1 cellular context compared by ENCODE assay signal in the genomic region with DNA sequence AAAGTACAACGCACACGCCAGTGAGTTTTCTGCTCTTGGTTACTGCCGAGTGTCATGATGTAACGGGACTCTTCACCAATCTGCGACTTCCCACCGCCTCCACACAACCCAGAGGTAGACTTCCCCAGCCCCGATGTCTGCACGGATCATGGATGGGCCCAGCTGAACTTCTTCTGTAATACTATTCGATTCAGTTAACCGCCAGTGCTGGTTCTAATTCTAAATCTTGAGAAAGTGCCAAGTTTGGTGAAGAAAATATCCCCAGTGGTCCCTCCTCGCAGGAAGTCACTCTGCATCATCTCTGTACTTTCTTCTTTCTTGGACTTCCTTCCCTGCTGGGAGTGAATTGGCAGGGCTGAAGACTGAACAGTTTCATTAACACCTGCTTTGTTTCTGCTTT.
TF ChIP-seq lines count a peak whose summit lies in the region.

No MANE protein-coding gene starts in this region.

TF ChIP-seq in GM23338, 12 proteins besides CTCF, POLR2A, EP300 and RAD21 (continued from another document):
- TF ChIP-seq, protein P1, sequence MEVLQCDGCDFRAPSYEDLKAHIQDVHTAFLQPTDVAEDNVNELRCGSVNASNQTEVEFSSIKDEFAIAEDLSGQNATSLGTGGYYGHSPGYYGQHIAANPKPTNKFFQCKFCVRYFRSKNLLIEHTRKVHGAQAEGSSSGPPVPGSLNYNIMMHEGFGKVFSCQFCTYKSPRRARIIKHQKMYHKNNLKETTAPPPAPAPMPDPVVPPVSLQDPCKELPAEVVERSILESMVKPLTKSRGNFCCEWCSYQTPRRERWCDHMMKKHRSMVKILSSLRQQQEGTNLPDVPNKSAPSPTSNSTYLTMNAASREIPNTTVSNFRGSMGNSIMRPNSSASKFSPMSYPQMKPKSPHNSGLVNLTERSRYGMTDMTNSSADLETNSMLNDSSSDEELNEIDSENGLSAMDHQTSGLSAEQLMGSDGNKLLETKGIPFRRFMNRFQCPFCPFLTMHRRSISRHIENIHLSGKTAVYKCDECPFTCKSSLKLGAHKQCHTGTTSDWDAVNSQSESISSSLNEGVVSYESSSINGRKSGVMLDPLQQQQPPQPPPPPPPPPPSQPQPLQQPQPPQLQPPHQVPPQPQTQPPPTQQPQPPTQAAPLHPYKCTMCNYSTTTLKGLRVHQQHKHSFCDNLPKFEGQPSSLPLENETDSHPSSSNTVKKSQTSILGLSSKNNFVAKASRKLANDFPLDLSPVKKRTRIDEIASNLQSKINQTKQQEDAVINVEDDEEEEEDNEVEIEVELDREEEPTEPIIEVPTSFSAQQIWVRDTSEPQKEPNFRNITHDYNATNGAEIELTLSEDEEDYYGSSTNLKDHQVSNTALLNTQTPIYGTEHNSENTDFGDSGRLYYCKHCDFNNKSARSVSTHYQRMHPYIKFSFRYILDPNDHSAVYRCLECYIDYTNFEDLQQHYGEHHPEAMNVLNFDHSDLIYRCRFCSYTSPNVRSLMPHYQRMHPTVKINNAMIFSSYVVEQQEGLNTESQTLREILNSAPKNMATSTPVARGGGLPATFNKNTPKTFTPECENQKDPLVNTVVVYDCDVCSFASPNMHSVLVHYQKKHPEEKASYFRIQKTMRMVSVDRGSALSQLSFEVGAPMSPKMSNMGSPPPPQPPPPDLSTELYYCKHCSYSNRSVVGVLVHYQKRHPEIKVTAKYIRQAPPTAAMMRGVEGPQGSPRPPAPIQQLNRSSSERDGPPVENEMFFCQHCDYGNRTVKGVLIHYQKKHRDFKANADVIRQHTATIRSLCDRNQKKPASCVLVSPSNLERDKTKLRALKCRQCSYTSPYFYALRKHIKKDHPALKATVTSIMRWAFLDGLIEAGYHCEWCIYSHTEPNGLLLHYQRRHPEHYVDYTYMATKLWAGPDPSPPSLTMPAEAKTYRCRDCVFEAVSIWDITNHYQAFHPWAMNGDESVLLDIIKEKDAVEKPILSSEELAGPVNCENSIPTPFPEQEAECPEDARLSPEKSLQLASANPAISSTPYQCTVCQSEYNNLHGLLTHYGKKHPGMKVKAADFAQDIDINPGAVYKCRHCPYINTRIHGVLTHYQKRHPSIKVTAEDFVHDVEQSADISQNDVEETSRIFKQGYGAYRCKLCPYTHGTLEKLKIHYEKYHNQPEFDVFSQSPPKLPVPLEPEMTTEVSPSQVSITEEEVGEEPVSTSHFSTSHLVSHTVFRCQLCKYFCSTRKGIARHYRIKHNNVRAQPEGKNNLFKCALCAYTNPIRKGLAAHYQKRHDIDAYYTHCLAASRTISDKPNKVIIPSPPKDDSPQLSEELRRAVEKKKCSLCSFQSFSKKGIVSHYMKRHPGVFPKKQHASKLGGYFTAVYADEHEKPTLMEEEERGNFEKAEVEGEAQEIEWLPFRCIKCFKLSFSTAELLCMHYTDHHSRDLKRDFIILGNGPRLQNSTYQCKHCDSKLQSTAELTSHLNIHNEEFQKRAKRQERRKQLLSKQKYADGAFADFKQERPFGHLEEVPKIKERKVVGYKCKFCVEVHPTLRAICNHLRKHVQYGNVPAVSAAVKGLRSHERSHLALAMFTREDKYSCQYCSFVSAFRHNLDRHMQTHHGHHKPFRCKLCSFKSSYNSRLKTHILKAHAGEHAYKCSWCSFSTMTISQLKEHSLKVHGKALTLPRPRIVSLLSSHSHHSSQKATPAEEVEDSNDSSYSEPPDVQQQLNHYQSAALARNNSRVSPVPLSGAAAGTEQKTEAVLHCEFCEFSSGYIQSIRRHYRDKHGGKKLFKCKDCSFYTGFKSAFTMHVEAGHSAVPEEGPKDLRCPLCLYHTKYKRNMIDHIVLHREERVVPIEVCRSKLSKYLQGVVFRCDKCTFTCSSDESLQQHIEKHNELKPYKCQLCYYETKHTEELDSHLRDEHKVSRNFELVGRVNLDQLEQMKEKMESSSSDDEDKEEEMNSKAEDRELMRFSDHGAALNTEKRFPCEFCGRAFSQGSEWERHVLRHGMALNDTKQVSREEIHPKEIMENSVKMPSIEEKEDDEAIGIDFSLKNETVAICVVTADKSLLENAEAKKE (CRISPR knock-in tag; IDR thresholded peaks at IDR 0.05) = no peak
- TF ChIP-seq, protein P2, sequence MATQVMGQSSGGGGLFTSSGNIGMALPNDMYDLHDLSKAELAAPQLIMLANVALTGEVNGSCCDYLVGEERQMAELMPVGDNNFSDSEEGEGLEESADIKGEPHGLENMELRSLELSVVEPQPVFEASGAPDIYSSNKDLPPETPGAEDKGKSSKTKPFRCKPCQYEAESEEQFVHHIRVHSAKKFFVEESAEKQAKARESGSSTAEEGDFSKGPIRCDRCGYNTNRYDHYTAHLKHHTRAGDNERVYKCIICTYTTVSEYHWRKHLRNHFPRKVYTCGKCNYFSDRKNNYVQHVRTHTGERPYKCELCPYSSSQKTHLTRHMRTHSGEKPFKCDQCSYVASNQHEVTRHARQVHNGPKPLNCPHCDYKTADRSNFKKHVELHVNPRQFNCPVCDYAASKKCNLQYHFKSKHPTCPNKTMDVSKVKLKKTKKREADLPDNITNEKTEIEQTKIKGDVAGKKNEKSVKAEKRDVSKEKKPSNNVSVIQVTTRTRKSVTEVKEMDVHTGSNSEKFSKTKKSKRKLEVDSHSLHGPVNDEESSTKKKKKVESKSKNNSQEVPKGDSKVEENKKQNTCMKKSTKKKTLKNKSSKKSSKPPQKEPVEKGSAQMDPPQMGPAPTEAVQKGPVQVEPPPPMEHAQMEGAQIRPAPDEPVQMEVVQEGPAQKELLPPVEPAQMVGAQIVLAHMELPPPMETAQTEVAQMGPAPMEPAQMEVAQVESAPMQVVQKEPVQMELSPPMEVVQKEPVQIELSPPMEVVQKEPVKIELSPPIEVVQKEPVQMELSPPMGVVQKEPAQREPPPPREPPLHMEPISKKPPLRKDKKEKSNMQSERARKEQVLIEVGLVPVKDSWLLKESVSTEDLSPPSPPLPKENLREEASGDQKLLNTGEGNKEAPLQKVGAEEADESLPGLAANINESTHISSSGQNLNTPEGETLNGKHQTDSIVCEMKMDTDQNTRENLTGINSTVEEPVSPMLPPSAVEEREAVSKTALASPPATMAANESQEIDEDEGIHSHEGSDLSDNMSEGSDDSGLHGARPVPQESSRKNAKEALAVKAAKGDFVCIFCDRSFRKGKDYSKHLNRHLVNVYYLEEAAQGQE (IDR thresholded peaks at IDR 0.05; ENCODE audit: unreplicated experiment) = no peak
- TF ChIP-seq STAT1 (IDR thresholded peaks at IDR 0.05; ENCODE audit: unreplicated experiment) (no peak), EZH2phosphoT487 (IDR thresholded peaks at IDR 0.05; ENCODE audit: unreplicated experiment) (no peak), CREB1 (CRISPR knock-in tag; IDR thresholded peaks at IDR 0.05; ENCODE audit: low read depth) (no peak), POLR2AphosphoS5 (IDR thresholded peaks at IDR 0.05; ENCODE audit: low read depth) (no peak), JUNB (IDR thresholded peaks at IDR 0.05; ENCODE audit: unreplicated experiment) (no peak), EZH2 (IDR thresholded peaks at IDR 0.05; ENCODE audit: low read depth, unreplicated experiment) (no peak), NANOG (IDR thresholded peaks at IDR 0.05; ENCODE audit: borderline replicate concordance) (no peak)
- TF ChIP-seq, protein P3, sequence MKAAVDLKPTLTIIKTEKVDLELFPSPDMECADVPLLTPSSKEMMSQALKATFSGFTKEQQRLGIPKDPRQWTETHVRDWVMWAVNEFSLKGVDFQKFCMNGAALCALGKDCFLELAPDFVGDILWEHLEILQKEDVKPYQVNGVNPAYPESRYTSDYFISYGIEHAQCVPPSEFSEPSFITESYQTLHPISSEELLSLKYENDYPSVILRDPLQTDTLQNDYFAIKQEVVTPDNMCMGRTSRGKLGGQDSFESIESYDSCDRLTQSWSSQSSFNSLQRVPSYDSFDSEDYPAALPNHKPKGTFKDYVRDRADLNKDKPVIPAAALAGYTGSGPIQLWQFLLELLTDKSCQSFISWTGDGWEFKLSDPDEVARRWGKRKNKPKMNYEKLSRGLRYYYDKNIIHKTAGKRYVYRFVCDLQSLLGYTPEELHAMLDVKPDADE (IDR thresholded peaks at IDR 0.05) = no peak
